ENCODE assay signal across 20 cellular contexts in genomic region chr5:178221857-178222256, GRCh38. TPM values are rescaled to one million over a fixed set of nuclear protein-coding genes. Genes with fewer than 3 reads are reported as not detected.
DNase-seq lines count a peak whose midpoint lies in the region; ATAC-seq and TF ChIP-seq lines count a peak whose summit lies in the region.
"Had no signal": no experiment of that assay in that cellular context is flagged by ENCODE, and none has a peak within 500 bp of the region (broad histone marks: within the 10 kb centered on the region; RNA-seq: fewer than 3 reads in every experiment).

No MANE protein-coding gene starts in this region.

- intact Hi-C loops in psoas muscle (cut with DNase I), result no loop called here

- H3K4me3 ChIP-seq in psoas muscle (no peak overlapping the region), mesendoderm (ENCODE audit: low read length) (no peak overlapping the region)
- H3K4me3 ChIP-seq: body of pancreas, sigmoid colon, upper lobe of left lung had no signal

- DNase-seq in activated T-cell treated with anti-CD3 and anti-CD28 coated beads, Interleukin-2, amount 50 U/mL, for 24 hours, result no peak
- DNase-seq in activated T-cell treated with anti-CD3 and anti-CD28 coated beads, Interleukin-2, amount 50 U/mL, for 1 hour, result no peak
- DNase-seq in RWPE1 (ENCODE audit: low spot score), result no peak
- DNase-seq in psoas muscle, result peak in 1 of 2 donors; percentile 48
- DNase-seq in mesendoderm, result no peak
- no peak for DNase-seq in NCI-H748 (lab: John Stamatoyannopoulos, UW; ENCODE audit: unreplicated experiment)
- DNase-seq: activated effector memory CD4-positive, alpha-beta T cell treated with Interleukin-2 at 50 U/mL for 16 hours; body of pancreas; effector CD4-positive, alpha-beta T cell; NCI-H2029; NCI-H526 treated with DMSO at 0.1 percent for 48 hours; sigmoid colon; stimulated activated CD4-positive, alpha-beta T cell treated with anti-CD3 and anti-CD28 coated beads, Interleukin-4, amount 100 ng/mL, for 1 hour; SW 1271 had no signal

- no peaks in the 10 kb centered on the region for H3K79me2 ChIP-seq in mesendoderm (ENCODE audit: control insufficient read depth, insufficient read depth, low read length)

- no peaks in the 10 kb centered on the region for H3K27me3 Mint-ChIP-seq in activated T-cell treated with anti-CD3 and anti-CD28 coated beads, Interleukin-2, amount 50 U/mL, for 24 hours

- H3K27ac Mint-ChIP-seq in activated T-cell treated with anti-CD3 and anti-CD28 coated beads, Interleukin-2, amount 50 U/mL, for 24 hours, result peak overlapping the region; percentile 80

- H3K4me2 ChIP-seq in mesendoderm (ENCODE audit: low read length), result no peak overlapping the region

- H3K4me1 Mint-ChIP-seq in activated T-cell treated with anti-CD3 and anti-CD28 coated beads, Interleukin-2, amount 50 U/mL, for 24 hours (ENCODE audit: low read depth), result peaks cover 20% of the 10 kb centered on the region

- H3K56ac ChIP-seq in mesendoderm (ENCODE audit: low read length), result no peak overlapping the region

- TF ChIP-seq CTCF in RWPE1 (conservative IDR thresholded peaks at IDR 0.05; ENCODE audit: low read depth) (no peak), psoas muscle (IDR thresholded peaks at IDR 0.05) (no peak)

- no peak overlapping the region for H2BK15ac ChIP-seq in mesendoderm (replicated peaks; ENCODE audit: low read depth)

- H3K27me3 ChIP-seq in psoas muscle (ENCODE audit: insufficient read depth in 3 of 3, low read length in 2 of 3), result no peaks in the 10 kb centered on the region
- H3K27me3 ChIP-seq in mesendoderm (ENCODE audit: insufficient read depth, low read length, poor library complexity), result no peaks in the 10 kb centered on the region
- H3K27me3 ChIP-seq: body of pancreas, sigmoid colon, upper lobe of left lung had no signal

- H3K23ac ChIP-seq in mesendoderm (ENCODE audit: low read length), result no peak overlapping the region

- WGBS in psoas muscle, 3 donors, result 60 to 89% (median 75%) methylated on average over 4 of the region's 4 CpGs
- WGBS in mesendoderm (ENCODE audit: extremely low coverage, insufficient coverage, low lambda C conversion rate), result no CpG with 5 or more reads among the region's 4 CpGs

- no peak overlapping the region for H2BK5ac ChIP-seq in mesendoderm (ENCODE audit: low read length)

- no peaks in the 10 kb centered on the region for H3K79me1 ChIP-seq in mesendoderm (ENCODE audit: low read length)

- CTCF ChIA-PET in RWPE1 (lab: Yijun Ruan, JAX), result no interaction called here

- H3K36me3 Mint-ChIP-seq in activated T-cell treated with anti-CD3 and anti-CD28 coated beads, Interleukin-2, amount 50 U/mL, for 24 hours (ENCODE audit: low read depth), result peaks cover 94% of the 10 kb centered on the region

- no peaks in the 10 kb centered on the region for H3K9me3 Mint-ChIP-seq in activated T-cell treated with anti-CD3 and anti-CD28 coated beads, Interleukin-2, amount 50 U/mL, for 24 hours

- no peak overlapping the region for H2BK120ac ChIP-seq in mesendoderm (ENCODE audit: low read depth, low read length)

- H3K4ac ChIP-seq in mesendoderm (ENCODE audit: low read depth, low read length), result no peak overlapping the region

- peak overlapping the region; percentile 37 for H3K27ac ChIP-seq in RWPE1
- H3K27ac ChIP-seq in psoas muscle, result peak overlapping the region; percentile 43
- no peak overlapping the region for H3K27ac ChIP-seq in mesendoderm (ENCODE audit: low read depth, low read length)
- H3K27ac ChIP-seq: body of pancreas, sigmoid colon had no signal

- no peak overlapping the region for H3K9ac ChIP-seq in mesendoderm (ENCODE audit: low read length)

- ATAC-seq in esophagus mucosa (peak; percentile 21), psoas muscle (peak; percentile 50 to 72 (median 56)), GM19351 (IDR thresholded peaks at IDR 0.05; ENCODE audit: unreplicated experiment) (no peak)
- ATAC-seq: body of pancreas had no signal

- H4K5ac ChIP-seq in mesendoderm (ENCODE audit: low read length), result no peak overlapping the region

- H3K4me1 ChIP-seq in psoas muscle (peaks cover 9% of the 10 kb centered on the region), mesendoderm (ENCODE audit: control insufficient read depth, low read depth, low read length) (no peaks in the 10 kb centered on the region)
- H3K4me1 ChIP-seq: body of pancreas, sigmoid colon had no signal

- H3K4me3 Mint-ChIP-seq in activated T-cell treated with anti-CD3 and anti-CD28 coated beads, Interleukin-2, amount 50 U/mL, for 24 hours, result no peak overlapping the region

- H2AK5ac ChIP-seq in mesendoderm (ENCODE audit: low read length), result no peak overlapping the region

- no peaks in the 10 kb centered on the region for H3K9me3 ChIP-seq in psoas muscle
- H3K9me3 ChIP-seq: body of pancreas, sigmoid colon, upper lobe of left lung had no signal

- POLR2A ChIA-PET in RWPE1 (lab: Yijun Ruan, JAX; ENCODE audit: low non-redundant PET), result no interaction called here

- H3K18ac ChIP-seq in mesendoderm (ENCODE audit: low read length), result no peak overlapping the region

- H3K36me3 ChIP-seq in psoas muscle (ENCODE audit: insufficient read depth in 1 of 2, low read depth in 1 of 2) (peaks cover 11 to 86% of the 10 kb centered on the region in 2 donors), mesendoderm (ENCODE audit: control insufficient read depth, insufficient read depth, low read length) (no peaks in the 10 kb centered on the region)

- no peak overlapping the region for H4K8ac ChIP-seq in mesendoderm (ENCODE audit: low read depth, low read length)

RNA-seq across cellular contexts. Expression of gene PHYKPL, which starts 10.7 kb away (rescaled TPM):
- total RNA-seq in esophagus mucosa, result 26.8 TPM
- 10 to 100 TPM; 43.2 to 51.6 (median 45.2) TPM for total RNA-seq in psoas muscle
- polyA plus RNA-seq in psoas muscle, result 10 to 100 TPM; 22.3 to 43.9 (median 27.5) TPM
- polyA plus RNA-seq in mesendoderm (2013, experiment 1 of 2), result 8.1 TPM
- 6.6 TPM for polyA plus RNA-seq in mesendoderm (2013, experiment 2 of 2)

RNA-seq across cellular contexts. Expression of gene HNRNPAB, which starts 17.5 kb away (rescaled TPM):
- total RNA-seq in esophagus mucosa, result 153 TPM
- total RNA-seq in psoas muscle, result 100 to 1,000 TPM in 3 of 4 donors, 10 to 100 TPM in 1; 74.1 to 210 (median 140) TPM
- polyA plus RNA-seq in psoas muscle, result 100 to 1,000 TPM in 2 of 3 donors, 10 to 100 TPM in 1; 97.5 to 243 (median 181) TPM
- polyA plus RNA-seq in mesendoderm (2013, experiment 1 of 2), result 447 TPM
- 445 TPM for polyA plus RNA-seq in mesendoderm (2013, experiment 2 of 2)

RNA-seq across cellular contexts. Expression of gene GMCL2, which starts 34.7 kb away (rescaled TPM):
- total RNA-seq in esophagus mucosa, result not detected
- total RNA-seq in psoas muscle, result not detected
- not detected for polyA plus RNA-seq in psoas muscle
- polyA plus RNA-seq in mesendoderm (2013, experiment 1 of 2), result 0.01 TPM
- polyA plus RNA-seq in mesendoderm (2013, experiment 2 of 2), result not detected
- total RNA-seq: body of pancreas, HT1080, lower leg skin, M059J, sigmoid colon, upper lobe of left lung had no signal
